Comparison of ENCODE assay signal across 1 cellular context in genomic region chr19:1027953-1028902, GRCh38.
TF ChIP-seq lines count a peak whose summit lies in the region.

No MANE protein-coding gene starts in this region.

TF ChIP-seq in HepG2, 621 proteins besides CTCF, POLR2A, EP300 and RAD21 (continued from another document and continues in another):
- TF ChIP-seq, protein P1, sequence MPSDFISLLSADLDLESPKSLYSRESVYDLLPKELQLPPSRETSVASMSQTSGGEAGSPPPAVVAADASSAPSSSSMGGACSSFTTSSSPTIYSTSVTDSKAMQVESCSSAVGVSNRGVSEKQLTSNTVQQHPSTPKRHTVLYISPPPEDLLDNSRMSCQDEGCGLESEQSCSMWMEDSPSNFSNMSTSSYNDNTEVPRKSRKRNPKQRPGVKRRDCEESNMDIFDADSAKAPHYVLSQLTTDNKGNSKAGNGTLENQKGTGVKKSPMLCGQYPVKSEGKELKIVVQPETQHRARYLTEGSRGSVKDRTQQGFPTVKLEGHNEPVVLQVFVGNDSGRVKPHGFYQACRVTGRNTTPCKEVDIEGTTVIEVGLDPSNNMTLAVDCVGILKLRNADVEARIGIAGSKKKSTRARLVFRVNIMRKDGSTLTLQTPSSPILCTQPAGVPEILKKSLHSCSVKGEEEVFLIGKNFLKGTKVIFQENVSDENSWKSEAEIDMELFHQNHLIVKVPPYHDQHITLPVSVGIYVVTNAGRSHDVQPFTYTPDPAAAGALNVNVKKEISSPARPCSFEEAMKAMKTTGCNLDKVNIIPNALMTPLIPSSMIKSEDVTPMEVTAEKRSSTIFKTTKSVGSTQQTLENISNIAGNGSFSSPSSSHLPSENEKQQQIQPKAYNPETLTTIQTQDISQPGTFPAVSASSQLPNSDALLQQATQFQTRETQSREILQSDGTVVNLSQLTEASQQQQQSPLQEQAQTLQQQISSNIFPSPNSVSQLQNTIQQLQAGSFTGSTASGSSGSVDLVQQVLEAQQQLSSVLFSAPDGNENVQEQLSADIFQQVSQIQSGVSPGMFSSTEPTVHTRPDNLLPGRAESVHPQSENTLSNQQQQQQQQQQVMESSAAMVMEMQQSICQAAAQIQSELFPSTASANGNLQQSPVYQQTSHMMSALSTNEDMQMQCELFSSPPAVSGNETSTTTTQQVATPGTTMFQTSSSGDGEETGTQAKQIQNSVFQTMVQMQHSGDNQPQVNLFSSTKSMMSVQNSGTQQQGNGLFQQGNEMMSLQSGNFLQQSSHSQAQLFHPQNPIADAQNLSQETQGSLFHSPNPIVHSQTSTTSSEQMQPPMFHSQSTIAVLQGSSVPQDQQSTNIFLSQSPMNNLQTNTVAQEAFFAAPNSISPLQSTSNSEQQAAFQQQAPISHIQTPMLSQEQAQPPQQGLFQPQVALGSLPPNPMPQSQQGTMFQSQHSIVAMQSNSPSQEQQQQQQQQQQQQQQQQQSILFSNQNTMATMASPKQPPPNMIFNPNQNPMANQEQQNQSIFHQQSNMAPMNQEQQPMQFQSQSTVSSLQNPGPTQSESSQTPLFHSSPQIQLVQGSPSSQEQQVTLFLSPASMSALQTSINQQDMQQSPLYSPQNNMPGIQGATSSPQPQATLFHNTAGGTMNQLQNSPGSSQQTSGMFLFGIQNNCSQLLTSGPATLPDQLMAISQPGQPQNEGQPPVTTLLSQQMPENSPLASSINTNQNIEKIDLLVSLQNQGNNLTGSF (CRISPR knock-in tag; IDR thresholded peaks at IDR 0.05) = no peak
- TF ChIP-seq YEATS2 (CRISPR knock-in tag; IDR thresholded peaks at IDR 0.05; ENCODE audit: borderline replicate concordance) (0 out of 2 replicates have a peak, but pooled peaks have one; percentile 56), ZNF570 (CRISPR knock-in tag; IDR thresholded peaks at IDR 0.05; ENCODE audit: borderline replicate concordance) (no peak), ETV6 (CRISPR knock-in tag; conservative IDR thresholded peaks at IDR 0.05) (no peak), RNF2 (conservative IDR thresholded peaks at IDR 0.05; ENCODE audit: low read depth) (no peak), ZNF430 (CRISPR knock-in tag; IDR thresholded peaks at IDR 0.05) (peak; percentile 39; the same call in 1 of the 2 replicates), MXI1 (IDR thresholded peaks at IDR 0.05; ENCODE audit: borderline replicate concordance, low read depth, low read length) (no peak; the same call in 2 of the 3 replicates), ZSCAN31 (CRISPR knock-in tag; IDR thresholded peaks at IDR 0.05; ENCODE audit: low read depth) (0 out of 2 replicates have a peak, but pooled peaks have one; percentile 5), ZFP41 (CRISPR knock-in tag; IDR thresholded peaks at IDR 0.05; ENCODE audit: borderline replicate concordance) (no peak), ZNF598 (CRISPR knock-in tag; IDR thresholded peaks at IDR 0.05; ENCODE audit: borderline replicate concordance) (no peak), CBX1 (IDR thresholded peaks at IDR 0.05; ENCODE audit: low read depth) (no peak), ARNTL (CRISPR knock-in tag; IDR thresholded peaks at IDR 0.05) (no peak), ZNF317 (CRISPR knock-in tag; IDR thresholded peaks at IDR 0.05) (no peak), ZMAT5 (CRISPR knock-in tag; IDR thresholded peaks at IDR 0.05; ENCODE audit: borderline replicate concordance, low read depth) (no peak), AGO2 (optimal IDR thresholded peaks at IDR 0.05; ENCODE audit: low read depth, low read length) (peak; percentile 36), KMT2B (CRISPR knock-in tag; IDR thresholded peaks at IDR 0.05) (no peak), ZBTB20 (CRISPR knock-in tag; IDR thresholded peaks at IDR 0.05; ENCODE audit: borderline replicate concordance, low read depth) (0 out of 2 replicates have a peak, but pooled peaks have one; percentile 24), ZNF121 (CRISPR knock-in tag; IDR thresholded peaks at IDR 0.05) (no peak), REL (CRISPR knock-in tag; conservative IDR thresholded peaks at IDR 0.05) (no peak), DBP (CRISPR knock-in tag; IDR thresholded peaks at IDR 0.05; ENCODE audit: not compliant biosample characterization) (no peak), DDIT3 (CRISPR knock-in tag; IDR thresholded peaks at IDR 0.05) (no peak), ZNF879 (CRISPR knock-in tag; IDR thresholded peaks at IDR 0.05) (no peak), POGZ (CRISPR knock-in tag; IDR thresholded peaks at IDR 0.05) (peak; percentile 45; the same call in 1 of the 2 replicates), TEAD3 (CRISPR knock-in tag; optimal IDR thresholded peaks at IDR 0.05; ENCODE audit: borderline replicate concordance) (peak; percentile 92), MTF1 (CRISPR knock-in tag; IDR thresholded peaks at IDR 0.05) (no peak), MEIS2 (CRISPR knock-in tag; IDR thresholded peaks at IDR 0.05) (no peak), DR1 (CRISPR knock-in tag; IDR thresholded peaks at IDR 0.05) (no peak), FIP1L1 (IDR thresholded peaks at IDR 0.05; ENCODE audit: borderline replicate concordance, insufficient read depth, low read depth, low read length) (no peak), MBD4 (IDR thresholded peaks at IDR 0.05; ENCODE audit: borderline replicate concordance, low read length) (no peak), ZNF710 (CRISPR knock-in tag; IDR thresholded peaks at IDR 0.05; ENCODE audit: borderline replicate concordance) (no peak), ZNF770 (CRISPR knock-in tag; IDR thresholded peaks at IDR 0.05) (no peak), ZNF274 (CRISPR knock-in tag; IDR thresholded peaks at IDR 0.05) (no peak), ZNF713 (CRISPR knock-in tag; IDR thresholded peaks at IDR 0.05) (no peak)
- TF ChIP-seq, protein P2, sequence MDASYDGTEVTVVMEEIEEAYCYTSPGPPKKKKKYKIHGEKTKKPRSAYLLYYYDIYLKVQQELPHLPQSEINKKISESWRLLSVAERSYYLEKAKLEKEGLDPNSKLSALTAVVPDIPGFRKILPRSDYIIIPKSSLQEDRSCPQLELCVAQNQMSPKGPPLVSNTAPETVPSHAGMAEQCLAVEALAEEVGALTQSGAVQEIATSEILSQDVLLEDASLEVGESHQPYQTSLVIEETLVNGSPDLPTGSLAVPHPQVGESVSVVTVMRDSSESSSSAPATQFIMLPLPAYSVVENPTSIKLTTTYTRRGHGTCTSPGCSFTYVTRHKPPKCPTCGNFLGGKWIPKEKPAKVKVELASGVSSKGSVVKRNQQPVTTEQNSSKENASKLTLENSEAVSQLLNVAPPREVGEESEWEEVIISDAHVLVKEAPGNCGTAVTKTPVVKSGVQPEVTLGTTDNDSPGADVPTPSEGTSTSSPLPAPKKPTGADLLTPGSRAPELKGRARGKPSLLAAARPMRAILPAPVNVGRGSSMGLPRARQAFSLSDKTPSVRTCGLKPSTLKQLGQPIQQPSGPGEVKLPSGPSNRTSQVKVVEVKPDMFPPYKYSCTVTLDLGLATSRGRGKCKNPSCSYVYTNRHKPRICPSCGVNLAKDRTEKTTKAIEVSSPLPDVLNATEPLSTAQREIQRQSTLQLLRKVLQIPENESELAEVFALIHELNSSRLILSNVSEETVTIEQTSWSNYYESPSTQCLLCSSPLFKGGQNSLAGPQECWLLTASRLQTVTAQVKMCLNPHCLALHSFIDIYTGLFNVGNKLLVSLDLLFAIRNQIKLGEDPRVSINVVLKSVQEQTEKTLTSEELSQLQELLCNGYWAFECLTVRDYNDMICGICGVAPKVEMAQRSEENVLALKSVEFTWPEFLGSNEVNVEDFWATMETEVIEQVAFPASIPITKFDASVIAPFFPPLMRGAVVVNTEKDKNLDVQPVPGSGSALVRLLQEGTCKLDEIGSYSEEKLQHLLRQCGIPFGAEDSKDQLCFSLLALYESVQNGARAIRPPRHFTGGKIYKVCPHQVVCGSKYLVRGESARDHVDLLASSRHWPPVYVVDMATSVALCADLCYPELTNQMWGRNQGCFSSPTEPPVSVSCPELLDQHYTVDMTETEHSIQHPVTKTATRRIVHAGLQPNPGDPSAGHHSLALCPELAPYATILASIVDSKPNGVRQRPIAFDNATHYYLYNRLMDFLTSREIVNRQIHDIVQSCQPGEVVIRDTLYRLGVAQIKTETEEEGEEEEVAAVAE (CRISPR knock-in tag; IDR thresholded peaks at IDR 0.05; ENCODE audit: borderline replicate concordance) = no peak
- TF ChIP-seq, protein P3, sequence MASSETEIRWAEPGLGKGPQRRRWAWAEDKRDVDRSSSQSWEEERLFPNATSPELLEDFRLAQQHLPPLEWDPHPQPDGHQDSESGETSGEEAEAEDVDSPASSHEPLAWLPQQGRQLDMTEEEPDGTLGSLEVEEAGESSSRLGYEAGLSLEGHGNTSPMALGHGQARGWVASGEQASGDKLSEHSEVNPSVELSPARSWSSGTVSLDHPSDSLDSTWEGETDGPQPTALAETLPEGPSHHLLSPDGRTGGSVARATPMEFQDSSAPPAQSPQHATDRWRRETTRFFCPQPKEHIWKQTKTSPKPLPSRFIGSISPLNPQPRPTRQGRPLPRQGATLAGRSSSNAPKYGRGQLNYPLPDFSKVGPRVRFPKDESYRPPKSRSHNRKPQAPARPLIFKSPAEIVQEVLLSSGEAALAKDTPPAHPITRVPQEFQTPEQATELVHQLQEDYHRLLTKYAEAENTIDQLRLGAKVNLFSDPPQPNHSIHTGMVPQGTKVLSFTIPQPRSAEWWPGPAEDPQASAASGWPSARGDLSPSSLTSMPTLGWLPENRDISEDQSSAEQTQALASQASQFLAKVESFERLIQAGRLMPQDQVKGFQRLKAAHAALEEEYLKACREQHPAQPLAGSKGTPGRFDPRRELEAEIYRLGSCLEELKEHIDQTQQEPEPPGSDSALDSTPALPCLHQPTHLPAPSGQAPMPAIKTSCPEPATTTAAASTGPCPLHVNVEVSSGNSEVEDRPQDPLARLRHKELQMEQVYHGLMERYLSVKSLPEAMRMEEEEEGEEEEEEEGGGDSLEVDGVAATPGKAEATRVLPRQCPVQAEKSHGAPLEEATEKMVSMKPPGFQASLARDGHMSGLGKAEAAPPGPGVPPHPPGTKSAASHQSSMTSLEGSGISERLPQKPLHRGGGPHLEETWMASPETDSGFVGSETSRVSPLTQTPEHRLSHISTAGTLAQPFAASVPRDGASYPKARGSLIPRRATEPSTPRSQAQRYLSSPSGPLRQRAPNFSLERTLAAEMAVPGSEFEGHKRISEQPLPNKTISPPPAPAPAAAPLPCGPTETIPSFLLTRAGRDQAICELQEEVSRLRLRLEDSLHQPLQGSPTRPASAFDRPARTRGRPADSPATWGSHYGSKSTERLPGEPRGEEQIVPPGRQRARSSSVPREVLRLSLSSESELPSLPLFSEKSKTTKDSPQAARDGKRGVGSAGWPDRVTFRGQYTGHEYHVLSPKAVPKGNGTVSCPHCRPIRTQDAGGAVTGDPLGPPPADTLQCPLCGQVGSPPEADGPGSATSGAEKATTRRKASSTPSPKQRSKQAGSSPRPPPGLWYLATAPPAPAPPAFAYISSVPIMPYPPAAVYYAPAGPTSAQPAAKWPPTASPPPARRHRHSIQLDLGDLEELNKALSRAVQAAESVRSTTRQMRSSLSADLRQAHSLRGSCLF (CRISPR knock-in tag; IDR thresholded peaks at IDR 0.05; ENCODE audit: borderline replicate concordance) = no peak
- TF ChIP-seq, protein P4, sequence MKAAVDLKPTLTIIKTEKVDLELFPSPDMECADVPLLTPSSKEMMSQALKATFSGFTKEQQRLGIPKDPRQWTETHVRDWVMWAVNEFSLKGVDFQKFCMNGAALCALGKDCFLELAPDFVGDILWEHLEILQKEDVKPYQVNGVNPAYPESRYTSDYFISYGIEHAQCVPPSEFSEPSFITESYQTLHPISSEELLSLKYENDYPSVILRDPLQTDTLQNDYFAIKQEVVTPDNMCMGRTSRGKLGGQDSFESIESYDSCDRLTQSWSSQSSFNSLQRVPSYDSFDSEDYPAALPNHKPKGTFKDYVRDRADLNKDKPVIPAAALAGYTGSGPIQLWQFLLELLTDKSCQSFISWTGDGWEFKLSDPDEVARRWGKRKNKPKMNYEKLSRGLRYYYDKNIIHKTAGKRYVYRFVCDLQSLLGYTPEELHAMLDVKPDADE (CRISPR knock-in tag; IDR thresholded peaks at IDR 0.05) = no peak
